ENCODE assay signal across 18 cellular contexts in genomic region chrY:19559161-19559560, GRCh38.
DNase-seq lines count a peak whose midpoint lies in the region; ATAC-seq, FAIRE-seq and TF ChIP-seq lines count a peak whose summit lies in the region.
"Had no signal": no experiment of that assay in that cellular context is flagged by ENCODE, and none has a peak within 500 bp of the region (broad histone marks: within the 10 kb centered on the region; RNA-seq: fewer than 3 reads in every experiment).

No MANE protein-coding gene starts in this region.

- H3K27ac ChIP-seq in foreskin keratinocyte (no peak overlapping the region), uterus (no peak overlapping the region)

- no peak for FAIRE-seq in bronchial epithelial cell (lab: Jason Lieb, UNC)

- H3K4me3 Mint-ChIP-seq in HFFc6: no peak overlapping the region
- H3K4me3 Mint-ChIP-seq: CD8-positive, alpha-beta T cell had no signal

- H3K36me3 Mint-ChIP-seq in HFFc6 (ENCODE audit: low read depth): no peaks in the 10 kb centered on the region
- H3K36me3 Mint-ChIP-seq: CD8-positive, alpha-beta T cell had no signal

- no peaks in the 10 kb centered on the region for H3K4me1 ChIP-seq in foreskin keratinocyte
- H3K4me1 ChIP-seq in uterus: no peaks in the 10 kb centered on the region

- peak; percentile 23 for ATAC-seq in foreskin keratinocyte
- ATAC-seq in HG02885 (IDR thresholded peaks at IDR 0.05; ENCODE audit: poor library complexity, unreplicated experiment): no peak
- ATAC-seq: CD8-positive, alpha-beta T cell; Right ventricle myocardium inferior had no signal

- TF ChIP-seq CTCF in AG10803 (conservative IDR thresholded peaks at IDR 0.05; ENCODE audit: low read length) (no peak), HFFc6 (IDR thresholded peaks at IDR 0.05) (no peak), bronchial epithelial cell (IDR thresholded peaks at IDR 0.05; ENCODE audit: insufficient read depth, low read length, severe bottlenecking) (no peak), foreskin keratinocyte (conservative IDR thresholded peaks at IDR 0.05) (no peak), uterus (IDR thresholded peaks at IDR 0.05) (no peak)

- no peaks in the 10 kb centered on the region for H3K9me3 Mint-ChIP-seq in HFFc6
- H3K9me3 Mint-ChIP-seq: CD8-positive, alpha-beta T cell had no signal

- intact Hi-C loops in uterus (cut with DNase I; ENCODE audit: low total_unique reads): no loop called here

- no peaks in the 10 kb centered on the region for H3K9me3 ChIP-seq in uterus
- H3K9me3 ChIP-seq: SK-N-SH had no signal

- H3K27me3 Mint-ChIP-seq in HFFc6 (ENCODE audit: insufficient read depth): peaks cover 2% of the 10 kb centered on the region; the same call in 1 of the 2 replicates

- H3K27ac Mint-ChIP-seq in HFFc6: peak overlapping the region; percentile 51
- H3K27ac Mint-ChIP-seq: CD8-positive, alpha-beta T cell had no signal

- no peaks in the 10 kb centered on the region for H3K27me3 ChIP-seq in bronchial epithelial cell (ENCODE audit: control insufficient read depth, insufficient read depth, low read length)
- no peaks in the 10 kb centered on the region for H3K27me3 ChIP-seq in foreskin keratinocyte
- no peaks in the 10 kb centered on the region for H3K27me3 ChIP-seq in uterus

- DNase-seq in AG10803 (ENCODE audit: low read depth) (peak; percentile 29), HFFc6 (peak; percentile 28), bronchial epithelial cell (ENCODE audit: low read depth) (peak; percentile 41), foreskin keratinocyte (peak in 1 of 2 donors; percentile 29), NCI-H1417 (lab: John Stamatoyannopoulos, UW) (no peak), uterus (no peak), 8988T (no peak)
- DNase-seq: CD8-positive, alpha-beta T cell; DND-41; IMR-90; Kasumi-1; NCI-H1048; NCI-H2227 treated with DMSO at 0.1 percent for 48 hours; NCI-H526; OCI-M1; SK-N-SH had no signal

- no peaks in the 10 kb centered on the region for H3K36me3 ChIP-seq in bronchial epithelial cell (ENCODE audit: control insufficient read depth, insufficient read depth, low read length)
- no peaks in the 10 kb centered on the region for H3K36me3 ChIP-seq in uterus

- H3K4me1 Mint-ChIP-seq in HFFc6 (ENCODE audit: low read depth): peaks cover 11% of the 10 kb centered on the region

- TF ChIP-seq POLR2A in uterus (IDR thresholded peaks at IDR 0.05): no peak

- H3K4me3 ChIP-seq in AG10803 (ENCODE audit: low read length) (no peak overlapping the region), bronchial epithelial cell (ENCODE audit: low read depth, low read length) (no peak overlapping the region), uterus (no peak overlapping the region)

Comparison
In these comparisons a context has a peak if more than half of its experiments do, and no peak if none do; other contexts are left out.
1. DNase-seq: peak in AG10803 (single experiment), HFFc6 (single experiment) and bronchial epithelial cell (single experiment); none in NCI-H1417 (0 of 3), uterus (0 of 2) and 8988T (single experiment).